ENCODE assay signal across 1 cellular context in genomic region chr4:54085284-54085683, GRCh38.
TF ChIP-seq lines count a peak whose summit lies in the region.

No MANE protein-coding gene starts in this region.

TF ChIP-seq in HepG2, 621 proteins besides CTCF, POLR2A, EP300 and RAD21 (continued from another document and continues in another):
- TF ChIP-seq, protein P1, sequence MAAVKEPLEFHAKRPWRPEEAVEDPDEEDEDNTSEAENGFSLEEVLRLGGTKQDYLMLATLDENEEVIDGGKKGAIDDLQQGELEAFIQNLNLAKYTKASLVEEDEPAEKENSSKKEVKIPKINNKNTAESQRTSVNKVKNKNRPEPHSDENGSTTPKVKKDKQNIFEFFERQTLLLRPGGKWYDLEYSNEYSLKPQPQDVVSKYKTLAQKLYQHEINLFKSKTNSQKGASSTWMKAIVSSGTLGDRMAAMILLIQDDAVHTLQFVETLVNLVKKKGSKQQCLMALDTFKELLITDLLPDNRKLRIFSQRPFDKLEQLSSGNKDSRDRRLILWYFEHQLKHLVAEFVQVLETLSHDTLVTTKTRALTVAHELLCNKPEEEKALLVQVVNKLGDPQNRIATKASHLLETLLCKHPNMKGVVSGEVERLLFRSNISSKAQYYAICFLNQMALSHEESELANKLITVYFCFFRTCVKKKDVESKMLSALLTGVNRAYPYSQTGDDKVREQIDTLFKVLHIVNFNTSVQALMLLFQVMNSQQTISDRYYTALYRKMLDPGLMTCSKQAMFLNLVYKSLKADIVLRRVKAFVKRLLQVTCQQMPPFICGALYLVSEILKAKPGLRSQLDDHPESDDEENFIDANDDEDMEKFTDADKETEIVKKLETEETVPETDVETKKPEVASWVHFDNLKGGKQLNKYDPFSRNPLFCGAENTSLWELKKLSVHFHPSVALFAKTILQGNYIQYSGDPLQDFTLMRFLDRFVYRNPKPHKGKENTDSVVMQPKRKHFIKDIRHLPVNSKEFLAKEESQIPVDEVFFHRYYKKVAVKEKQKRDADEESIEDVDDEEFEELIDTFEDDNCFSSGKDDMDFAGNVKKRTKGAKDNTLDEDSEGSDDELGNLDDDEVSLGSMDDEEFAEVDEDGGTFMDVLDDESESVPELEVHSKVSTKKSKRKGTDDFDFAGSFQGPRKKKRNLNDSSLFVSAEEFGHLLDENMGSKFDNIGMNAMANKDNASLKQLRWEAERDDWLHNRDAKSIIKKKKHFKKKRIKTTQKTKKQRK (IDR thresholded peaks at IDR 0.05; ENCODE audit: low read length) = no peak
- TF ChIP-seq BRD4 (CRISPR knock-in tag; IDR thresholded peaks at IDR 0.05) (no peak), FOXP1 (IDR thresholded peaks at IDR 0.05) (no peak), FOXP1 (CRISPR knock-in tag; IDR thresholded peaks at IDR 0.05) (peak; percentile 46; the same call in 1 of the 2 replicates), CREB1 (IDR thresholded peaks at IDR 0.05) (no peak), CREB1 (CRISPR knock-in tag; IDR thresholded peaks at IDR 0.05) (peak; percentile 40; the same call in 1 of the 2 replicates), RCOR2 (CRISPR knock-in tag; IDR thresholded peaks at IDR 0.05) (peak; percentile 42; the same call in 1 of the 2 replicates), ZFP1 (CRISPR knock-in tag; IDR thresholded peaks at IDR 0.05) (no peak), RBAK (CRISPR knock-in tag; IDR thresholded peaks at IDR 0.05) (no peak), DZIP1 (CRISPR knock-in tag; IDR thresholded peaks at IDR 0.05) (no peak), HNRNPL (IDR thresholded peaks at IDR 0.05; ENCODE audit: low read depth, low read length) (no peak), ZNF234 (CRISPR knock-in tag; conservative IDR thresholded peaks at IDR 0.05) (no peak), MAZ (IDR thresholded peaks at IDR 0.05; ENCODE audit: borderline replicate concordance, low read depth, low read length) (no peak), MAZ (CRISPR knock-in tag; IDR thresholded peaks at IDR 0.05; ENCODE audit: low read depth) (no peak), ZNF737 (CRISPR knock-in tag; IDR thresholded peaks at IDR 0.05; ENCODE audit: borderline replicate concordance) (no peak), KDM6A (CRISPR knock-in tag; IDR thresholded peaks at IDR 0.05; ENCODE audit: low read depth) (no peak), ZNF614 (CRISPR knock-in tag; IDR thresholded peaks at IDR 0.05; ENCODE audit: borderline replicate concordance) (peak; percentile 64; the same call in 1 of the 2 replicates), TCF12 (IDR thresholded peaks at IDR 0.05) (no peak), TCF12 (CRISPR knock-in tag; IDR thresholded peaks at IDR 0.05) (no peak), GATAD2A (CRISPR knock-in tag; IDR thresholded peaks at IDR 0.05) (peak; percentile 54), FOXK1 (CRISPR knock-in tag; IDR thresholded peaks at IDR 0.05; ENCODE audit: borderline replicate concordance, low read depth) (no peak), ETV5 (CRISPR knock-in tag; IDR thresholded peaks at IDR 0.05; ENCODE audit: borderline replicate concordance) (peak; percentile 47; the same call in 1 of the 2 replicates), ZBTB49 (CRISPR knock-in tag; IDR thresholded peaks at IDR 0.05; ENCODE audit: borderline replicate concordance) (no peak), ZNF792 (CRISPR knock-in tag; IDR thresholded peaks at IDR 0.05) (peak; percentile 55; the same call in 1 of the 2 replicates), ZNF503 (CRISPR knock-in tag; IDR thresholded peaks at IDR 0.05) (no peak), SOX6 (IDR thresholded peaks at IDR 0.05) (no peak), SOX6 (CRISPR knock-in tag; IDR thresholded peaks at IDR 0.05) (peak; percentile 78), JUN (CRISPR knock-in tag; IDR thresholded peaks at IDR 0.05) (no peak), MIER3 (CRISPR knock-in tag; IDR thresholded peaks at IDR 0.05; ENCODE audit: borderline replicate concordance) (peak; percentile 64; the same call in 1 of the 2 replicates), CBFB (CRISPR knock-in tag; IDR thresholded peaks at IDR 0.05) (no peak), SMYD3 (CRISPR knock-in tag; IDR thresholded peaks at IDR 0.05) (no peak), ZNF343 (CRISPR knock-in tag; IDR thresholded peaks at IDR 0.05) (no peak), HMG20A (CRISPR knock-in tag; IDR thresholded peaks at IDR 0.05; ENCODE audit: borderline replicate concordance) (peak; percentile 67; the same call in 1 of the 2 replicates), SKI (IDR thresholded peaks at IDR 0.05; ENCODE audit: partially characterized antibody) (peak; percentile 14), PAXIP1 (CRISPR knock-in tag; conservative IDR thresholded peaks at IDR 0.05) (peak; percentile 23; the same call in 1 of the 2 replicates)
- TF ChIP-seq, protein P2, sequence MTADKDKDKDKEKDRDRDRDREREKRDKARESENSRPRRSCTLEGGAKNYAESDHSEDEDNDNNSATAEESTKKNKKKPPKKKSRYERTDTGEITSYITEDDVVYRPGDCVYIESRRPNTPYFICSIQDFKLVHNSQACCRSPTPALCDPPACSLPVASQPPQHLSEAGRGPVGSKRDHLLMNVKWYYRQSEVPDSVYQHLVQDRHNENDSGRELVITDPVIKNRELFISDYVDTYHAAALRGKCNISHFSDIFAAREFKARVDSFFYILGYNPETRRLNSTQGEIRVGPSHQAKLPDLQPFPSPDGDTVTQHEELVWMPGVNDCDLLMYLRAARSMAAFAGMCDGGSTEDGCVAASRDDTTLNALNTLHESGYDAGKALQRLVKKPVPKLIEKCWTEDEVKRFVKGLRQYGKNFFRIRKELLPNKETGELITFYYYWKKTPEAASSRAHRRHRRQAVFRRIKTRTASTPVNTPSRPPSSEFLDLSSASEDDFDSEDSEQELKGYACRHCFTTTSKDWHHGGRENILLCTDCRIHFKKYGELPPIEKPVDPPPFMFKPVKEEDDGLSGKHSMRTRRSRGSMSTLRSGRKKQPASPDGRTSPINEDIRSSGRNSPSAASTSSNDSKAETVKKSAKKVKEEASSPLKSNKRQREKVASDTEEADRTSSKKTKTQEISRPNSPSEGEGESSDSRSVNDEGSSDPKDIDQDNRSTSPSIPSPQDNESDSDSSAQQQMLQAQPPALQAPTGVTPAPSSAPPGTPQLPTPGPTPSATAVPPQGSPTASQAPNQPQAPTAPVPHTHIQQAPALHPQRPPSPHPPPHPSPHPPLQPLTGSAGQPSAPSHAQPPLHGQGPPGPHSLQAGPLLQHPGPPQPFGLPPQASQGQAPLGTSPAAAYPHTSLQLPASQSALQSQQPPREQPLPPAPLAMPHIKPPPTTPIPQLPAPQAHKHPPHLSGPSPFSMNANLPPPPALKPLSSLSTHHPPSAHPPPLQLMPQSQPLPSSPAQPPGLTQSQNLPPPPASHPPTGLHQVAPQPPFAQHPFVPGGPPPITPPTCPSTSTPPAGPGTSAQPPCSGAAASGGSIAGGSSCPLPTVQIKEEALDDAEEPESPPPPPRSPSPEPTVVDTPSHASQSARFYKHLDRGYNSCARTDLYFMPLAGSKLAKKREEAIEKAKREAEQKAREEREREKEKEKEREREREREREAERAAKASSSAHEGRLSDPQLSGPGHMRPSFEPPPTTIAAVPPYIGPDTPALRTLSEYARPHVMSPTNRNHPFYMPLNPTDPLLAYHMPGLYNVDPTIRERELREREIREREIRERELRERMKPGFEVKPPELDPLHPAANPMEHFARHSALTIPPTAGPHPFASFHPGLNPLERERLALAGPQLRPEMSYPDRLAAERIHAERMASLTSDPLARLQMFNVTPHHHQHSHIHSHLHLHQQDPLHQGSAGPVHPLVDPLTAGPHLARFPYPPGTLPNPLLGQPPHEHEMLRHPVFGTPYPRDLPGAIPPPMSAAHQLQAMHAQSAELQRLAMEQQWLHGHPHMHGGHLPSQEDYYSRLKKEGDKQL (CRISPR knock-in tag; IDR thresholded peaks at IDR 0.05; ENCODE audit: low read depth) = no peak
- TF ChIP-seq, protein P3, sequence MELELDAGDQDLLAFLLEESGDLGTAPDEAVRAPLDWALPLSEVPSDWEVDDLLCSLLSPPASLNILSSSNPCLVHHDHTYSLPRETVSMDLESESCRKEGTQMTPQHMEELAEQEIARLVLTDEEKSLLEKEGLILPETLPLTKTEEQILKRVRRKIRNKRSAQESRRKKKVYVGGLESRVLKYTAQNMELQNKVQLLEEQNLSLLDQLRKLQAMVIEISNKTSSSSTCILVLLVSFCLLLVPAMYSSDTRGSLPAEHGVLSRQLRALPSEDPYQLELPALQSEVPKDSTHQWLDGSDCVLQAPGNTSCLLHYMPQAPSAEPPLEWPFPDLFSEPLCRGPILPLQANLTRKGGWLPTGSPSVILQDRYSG (CRISPR knock-in tag; IDR thresholded peaks at IDR 0.05) = no peak
- TF ChIP-seq, protein P4, sequence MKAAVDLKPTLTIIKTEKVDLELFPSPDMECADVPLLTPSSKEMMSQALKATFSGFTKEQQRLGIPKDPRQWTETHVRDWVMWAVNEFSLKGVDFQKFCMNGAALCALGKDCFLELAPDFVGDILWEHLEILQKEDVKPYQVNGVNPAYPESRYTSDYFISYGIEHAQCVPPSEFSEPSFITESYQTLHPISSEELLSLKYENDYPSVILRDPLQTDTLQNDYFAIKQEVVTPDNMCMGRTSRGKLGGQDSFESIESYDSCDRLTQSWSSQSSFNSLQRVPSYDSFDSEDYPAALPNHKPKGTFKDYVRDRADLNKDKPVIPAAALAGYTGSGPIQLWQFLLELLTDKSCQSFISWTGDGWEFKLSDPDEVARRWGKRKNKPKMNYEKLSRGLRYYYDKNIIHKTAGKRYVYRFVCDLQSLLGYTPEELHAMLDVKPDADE (CRISPR knock-in tag; IDR thresholded peaks at IDR 0.05) = no peak
